26 cellular contexts compared by ENCODE assay signal in the genomic region with DNA sequence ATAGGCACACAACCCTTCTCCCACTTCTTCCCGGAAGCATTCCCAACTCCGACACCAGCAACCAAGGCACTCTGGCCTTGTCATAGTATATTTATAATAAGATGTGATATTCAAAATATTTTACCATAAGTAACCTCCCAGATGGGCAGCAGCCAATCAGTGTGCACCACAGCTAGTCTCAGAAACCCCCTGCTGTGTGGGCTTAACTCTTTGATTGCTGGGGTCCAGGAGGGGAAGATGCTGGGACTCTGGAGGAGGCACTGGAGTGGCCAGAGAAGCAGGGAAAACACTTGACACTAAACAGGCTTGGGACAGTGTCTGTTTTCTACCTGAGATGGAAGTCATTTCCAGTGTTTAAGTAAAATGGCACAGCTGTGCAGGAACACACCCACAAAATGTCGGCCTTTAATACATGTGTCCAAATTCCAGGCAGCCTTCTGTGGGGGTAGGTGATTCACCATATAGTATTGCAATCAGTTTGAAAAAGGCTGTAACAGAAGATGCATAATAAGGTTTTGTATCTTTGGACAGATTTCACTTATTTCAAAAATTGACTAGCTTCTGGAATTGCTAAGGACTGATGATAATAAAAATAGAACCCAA.
DNase-seq lines count a peak whose midpoint lies in the region; ATAC-seq, FAIRE-seq and TF ChIP-seq lines count a peak whose summit lies in the region.
"Had no signal": no experiment of that assay in that cellular context is flagged by ENCODE, and none has a peak within 500 bp of the region (broad histone marks: within the 10 kb centered on the region; RNA-seq: fewer than 3 reads in every experiment).

No MANE protein-coding gene starts in this region.

- H3K4me1 Mint-ChIP-seq in HFFc6 (ENCODE audit: low read depth) (peaks cover 81% of the 10 kb centered on the region), MCF 10A (ENCODE audit: insufficient read depth, unreplicated experiment) (peaks cover 19% of the 10 kb centered on the region)

- in situ Hi-C loops in astrocyte of the spinal cord (cut with HindIII; ENCODE audit: low sequenced_read_pairs), result no loop called here

- no TSS peak for BruUV-seq in MCF 10A (replicated peaks; lab: Mats Ljungman, UMichigan)

- intact Hi-C loops in mucosa of descending colon (cut with DNase I, micrococcal nuclease) (no loop called here), MCF 10A (cut with micrococcal nuclease) (no loop called here)

- H3K4me3 ChIP-seq in astrocyte of the spinal cord (ENCODE audit: low read depth, low read length) (no peak overlapping the region), stomach smooth muscle (ENCODE audit: low read length in 2 of 2) (no peak overlapping the region), mucosa of descending colon (no peak overlapping the region)
- H3K4me3 ChIP-seq: hepatocyte, testis had no signal

- peak overlapping the region; percentile 37 for H3K27ac Mint-ChIP-seq in HFFc6
- no peak overlapping the region for H3K27ac Mint-ChIP-seq in MCF 10A (ENCODE audit: low read depth, unreplicated experiment)
- H3K27ac Mint-ChIP-seq: activated T-cell treated with anti-CD3 and anti-CD28 coated beads, Interleukin-2, amount 50 U/mL, for 24 hours; CD8-positive, alpha-beta T cell; effector memory CD8-positive, alpha-beta T cell; immature natural killer cell; stimulated activated naive B cell treated with anti-CD40 and anti-IgM and Interleukin-4, amounts not matched to agents 10 μg/mL and 1 μg/mL and 100 μg/mL, for 72 hours had no signal

- H3K4me3 Mint-ChIP-seq in HFFc6, result no peak overlapping the region
- no peak overlapping the region for H3K4me3 Mint-ChIP-seq in MCF 10A (ENCODE audit: unreplicated experiment)
- H3K4me3 Mint-ChIP-seq: activated T-cell treated with anti-CD3 and anti-CD28 coated beads, Interleukin-2, amount 50 U/mL, for 24 hours; CD8-positive, alpha-beta T cell; effector memory CD8-positive, alpha-beta T cell; immature natural killer cell; stimulated activated naive B cell treated with anti-CD40 and anti-IgM and Interleukin-4, amounts not matched to agents 10 μg/mL and 1 μg/mL and 100 μg/mL, for 72 hours had no signal

- H3K36me3 Mint-ChIP-seq in HFFc6 (ENCODE audit: low read depth) (peaks cover 41% of the 10 kb centered on the region), MCF 10A (ENCODE audit: insufficient read depth, unreplicated experiment) (peaks cover 6% of the 10 kb centered on the region)
- H3K36me3 Mint-ChIP-seq: immature natural killer cell had no signal

- H3K4me1 ChIP-seq in stomach smooth muscle (ENCODE audit: control insufficient read depth, insufficient read depth, low read length), result peaks cover 62% of the 10 kb centered on the region
- peaks cover 6% of the 10 kb centered on the region for H3K4me1 ChIP-seq in mucosa of descending colon (ENCODE audit: low read depth)

- H3K27me3 Mint-ChIP-seq in HFFc6 (ENCODE audit: insufficient read depth) (peaks cover 19% of the 10 kb centered on the region; the same call in 1 of the 2 replicates), MCF 10A (ENCODE audit: insufficient read depth, unreplicated experiment) (no peaks in the 10 kb centered on the region)
- H3K27me3 Mint-ChIP-seq: activated T-cell treated with anti-CD3 and anti-CD28 coated beads, Interleukin-2, amount 50 U/mL, for 24 hours; effector memory CD8-positive, alpha-beta T cell; stimulated activated naive B cell treated with anti-CD40 and anti-IgM and Interleukin-4, amounts not matched to agents 10 μg/mL and 1 μg/mL and 100 μg/mL, for 72 hours had no signal

- no peak for ATAC-seq in mucosa of descending colon
- ATAC-seq: CD8-positive, alpha-beta T cell; effector memory CD8-positive, alpha-beta T cell; stimulated activated naive B cell treated with anti-CD40 and anti-IgM and Interleukin-4, amounts not matched to agents 10 μg/mL and 1 μg/mL and 100 μg/mL, for 72 hours had no signal

- H3K36me3 ChIP-seq in stomach smooth muscle (ENCODE audit: control insufficient read depth in 2 of 2, insufficient read depth in 2 of 2, low read length in 2 of 2) (no peaks in the 10 kb centered on the region), mucosa of descending colon (ENCODE audit: low read depth) (no peaks in the 10 kb centered on the region)

- peak overlapping the region; percentile 0 for H3K27ac ChIP-seq in stomach smooth muscle (ENCODE audit: low read length)
- H3K27ac ChIP-seq: hepatocyte, HL-60, testis had no signal

- FAIRE-seq in urothelium cell line (lab: Jason Lieb, UNC), result no peak
- FAIRE-seq: GM12891, small intestine had no signal

- no peak overlapping the region for H3K9ac ChIP-seq in stomach smooth muscle (ENCODE audit: low read length in 2 of 2)

- CTCF ChIA-PET in MCF 10A (lab: Yijun Ruan, JAX), result interaction anchor here (0.6 to 2.1 kb wide), 5 partner anchors 7 to 1409 kb away, joined by 3 to 7 read pairs (median 4); no protein-coding TSS in a partner anchor

- no peak for DNase-seq in HFFc6
- peak; percentile 45 for DNase-seq in astrocyte of the spinal cord (ENCODE audit: low read depth, low spot score)
- peak; percentile 41 for DNase-seq in fibroblast of the conjunctiva (ENCODE audit: low read depth)
- DNase-seq in mucosa of descending colon, result no peak
- no peak for DNase-seq in urothelium cell line (ENCODE audit: low spot score)
- no peak for DNase-seq in MCF 10A (ENCODE audit: unreplicated experiment)
- DNase-seq: activated naive CD4-positive, alpha-beta T cell treated with Interleukin-2 at 50 U/mL for 16 hours; activated T-cell treated with anti-CD3 and anti-CD28 coated beads, Interleukin-2, amount 50 U/mL, for 24 hours; AML-193; aorta; CD8-positive, alpha-beta T cell; DMS153; effector memory CD8-positive, alpha-beta T cell; immature natural killer cell; NCI-H1105 treated with DMSO at 0.1 percent for 48 hours; NCI-H2029 treated with DMSO at 0.1 percent for 48 hours; OCI-M1; Right ventricle myocardium superior; small intestine; stimulated activated CD4-positive, alpha-beta T cell treated with anti-CD3 and anti-CD28 coated beads, Interleukin-2, amount 100 ng/mL, for 24 hours; stimulated activated naive B cell treated with anti-CD40 and anti-IgM and Interleukin-4, amounts not matched to agents 10 μg/mL and 1 μg/mL and 100 μg/mL, for 72 hours; testis had no signal

- H3K9me3 ChIP-seq in stomach smooth muscle (ENCODE audit: control insufficient read depth in 2 of 2, low read length in 2 of 2) (no peaks in the 10 kb centered on the region), mucosa of descending colon (no peaks in the 10 kb centered on the region)
- H3K9me3 ChIP-seq: testis had no signal

- TF ChIP-seq CTCF in HFFc6 (IDR thresholded peaks at IDR 0.05) (no peak), astrocyte of the spinal cord (IDR thresholded peaks at IDR 0.05; ENCODE audit: low read depth, low read length) (no peak), mucosa of descending colon (IDR thresholded peaks at IDR 0.05) (no peak), MCF 10A (IDR thresholded peaks at IDR 0.05; ENCODE audit: unreplicated experiment) (no peak)

- POLR2A ChIA-PET in MCF 10A (lab: Yijun Ruan, JAX), result interaction anchor here (0.9 kb wide), 1 partner anchor 10 kb away, joined by 3 read pairs; no protein-coding TSS in a partner anchor

- H3K9me3 Mint-ChIP-seq in HFFc6 (no peaks in the 10 kb centered on the region), MCF 10A (ENCODE audit: unreplicated experiment) (no peaks in the 10 kb centered on the region)
- H3K9me3 Mint-ChIP-seq: activated T-cell treated with anti-CD3 and anti-CD28 coated beads, Interleukin-2, amount 50 U/mL, for 24 hours; CD8-positive, alpha-beta T cell; effector memory CD8-positive, alpha-beta T cell; immature natural killer cell; stimulated activated naive B cell treated with anti-CD40 and anti-IgM and Interleukin-4, amounts not matched to agents 10 μg/mL and 1 μg/mL and 100 μg/mL, for 72 hours had no signal

- H3K27me3 ChIP-seq in stomach smooth muscle (ENCODE audit: control insufficient read depth in 1 of 2, insufficient read depth in 2 of 2, low read length in 2 of 2), result no peaks in the 10 kb centered on the region
- H3K27me3 ChIP-seq: hepatocyte, testis had no signal

Comparison
In these comparisons a context has a peak if more than half of its experiments do, and no peak if none do; other contexts are left out.
1. DNase-seq: peak in astrocyte of the spinal cord (single experiment) and fibroblast of the conjunctiva (single experiment); none in HFFc6 (single experiment), mucosa of descending colon (0 of 3), urothelium cell line (single experiment) and MCF 10A (single experiment).